Comparison of ENCODE assay signal across 7 cellular contexts in the genomic region with DNA sequence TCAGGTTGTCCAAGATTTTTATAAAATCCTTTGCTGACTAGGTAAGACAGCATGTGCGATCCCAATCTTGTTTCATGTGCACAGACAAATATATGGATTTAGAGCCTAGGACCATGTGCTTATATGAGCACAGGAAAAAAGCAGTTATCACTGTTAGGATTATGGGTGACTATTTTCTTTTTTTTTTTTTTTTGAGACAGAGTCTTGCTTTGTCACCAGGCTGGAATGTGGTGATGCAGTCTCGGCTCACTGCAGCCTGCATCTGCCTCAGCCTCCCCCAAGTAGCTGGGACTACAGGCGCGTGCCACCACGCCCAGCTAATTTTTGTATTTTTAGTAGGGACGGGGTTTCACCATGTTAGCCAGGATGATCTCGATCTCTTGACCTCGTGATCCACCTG. TPM values are rescaled to one million over a fixed set of nuclear protein-coding genes. Genes with fewer than 3 reads are reported as not detected.
DNase-seq lines count a peak whose midpoint lies in the region; TF ChIP-seq lines count a peak whose summit lies in the region.
"Not testable (repeated sequence)": the region's sequence is repeated elsewhere in the genome, so short reads cannot be mapped to it uniquely, and the experiment has no call there.

No MANE protein-coding gene starts in this region.

- not testable (repeated sequence) for H3K27ac ChIP-seq in PC-9; mesendoderm (ENCODE audit: low read depth, low read length)

- H3K4me3 Mint-ChIP-seq in HFFc6 = peak overlapping the region; percentile 23; the same call in 1 of the 2 replicates

- not testable (repeated sequence) for H3K27me3 ChIP-seq in PC-9 (ENCODE audit: insufficient read depth, low read depth); adipocyte (replicated peaks; ENCODE audit: control insufficient read depth, insufficient read depth, low read length); mesendoderm (ENCODE audit: insufficient read depth, low read length, poor library complexity)

- H3K4me1 ChIP-seq in PC-9 (replicated peaks; ENCODE audit: insufficient read depth); mesendoderm (ENCODE audit: control insufficient read depth, low read depth, low read length): not testable (repeated sequence)
- H3K4me1 ChIP-seq in adipocyte (ENCODE audit: control insufficient read depth, insufficient read depth, low read length) = peaks cover 11% of the 10 kb centered on the region

- not testable (repeated sequence) for H4K8ac ChIP-seq in mesendoderm (ENCODE audit: low read depth, low read length)

- DNase-seq in Caki2 (ENCODE audit: low read depth) (peak; percentile 73), HFFc6 (peak; percentile 59), PC-9 (peak; percentile 29 to 38), adipocyte (ENCODE audit: low read depth) (peak; percentile 54), choroid plexus epithelial cell (ENCODE audit: low read depth) (peak; percentile 76), foreskin fibroblast (peak; percentile 62 to 78), mesendoderm (peak; percentile 58)

- H3K18ac ChIP-seq in mesendoderm (ENCODE audit: low read length) = not testable (repeated sequence)

- not testable (repeated sequence) for H3K56ac ChIP-seq in mesendoderm (ENCODE audit: low read length)

- H3K4me3 ChIP-seq in PC-9; adipocyte (ENCODE audit: low read length); choroid plexus epithelial cell (ENCODE audit: low read depth, low read length); foreskin fibroblast (ENCODE audit: low read depth in 1 of 2, low read length in 2 of 2); mesendoderm (ENCODE audit: low read length): not testable (repeated sequence)

- not testable (repeated sequence) for H2AK5ac ChIP-seq in mesendoderm (ENCODE audit: low read length)

- POLR2A ChIA-PET in PC-9 (lab: Charles Lee; ENCODE audit: unreplicated experiment) = interaction anchor here (0.7 kb wide), 1 partner anchor 93 kb away, joined by 3 read pairs; no protein-coding TSS in a partner anchor

- H3K9me3 ChIP-seq in PC-9 (ENCODE audit: insufficient read depth, low read depth); adipocyte (ENCODE audit: control insufficient read depth, low read length): not testable (repeated sequence)

- no CpG with 5 or more reads among the region's 8 CpGs for WGBS in mesendoderm (ENCODE audit: extremely low coverage, insufficient coverage, low lambda C conversion rate)

- not testable (repeated sequence) for H2BK120ac ChIP-seq in mesendoderm (ENCODE audit: low read depth, low read length)

- not testable (repeated sequence) for H3K23ac ChIP-seq in mesendoderm (ENCODE audit: low read length)

- H3K79me2 ChIP-seq in PC-9 (ENCODE audit: low read depth) = peaks cover 63% of the 10 kb centered on the region
- peaks cover 15% of the 10 kb centered on the region for H3K79me2 ChIP-seq in mesendoderm (ENCODE audit: control insufficient read depth, insufficient read depth, low read length)

- H3K4me1 Mint-ChIP-seq in HFFc6 (ENCODE audit: low read depth) = peaks cover 64% of the 10 kb centered on the region

- H4K5ac ChIP-seq in mesendoderm (ENCODE audit: low read length) = not testable (repeated sequence)

- not testable (repeated sequence) for TF ChIP-seq CTCF in HFFc6 (IDR thresholded peaks at IDR 0.05); PC-9 (conservative IDR thresholded peaks at IDR 0.05); choroid plexus epithelial cell (conservative IDR thresholded peaks at IDR 0.05; ENCODE audit: low read depth, low read length); foreskin fibroblast (IDR thresholded peaks at IDR 0.05; ENCODE audit: low read depth, low read length)

- H4K20me1 ChIP-seq in PC-9 (ENCODE audit: insufficient read depth) = not testable (repeated sequence)

- not testable (repeated sequence) for H2BK5ac ChIP-seq in mesendoderm (ENCODE audit: low read length)

- not testable (repeated sequence) for H3F3A ChIP-seq in PC-9 (ENCODE audit: insufficient read depth, low read depth)

- not testable (repeated sequence) for H3K36me3 Mint-ChIP-seq in HFFc6 (ENCODE audit: low read depth)

- not testable (repeated sequence) for H3K4me2 ChIP-seq in PC-9; mesendoderm (ENCODE audit: low read length)

- H3K27me3 Mint-ChIP-seq in HFFc6 (ENCODE audit: insufficient read depth) = not testable (repeated sequence)

- H3K9me2 ChIP-seq in PC-9 (ENCODE audit: insufficient read depth) = not testable (repeated sequence)

- not testable (repeated sequence) for H3K4ac ChIP-seq in mesendoderm (ENCODE audit: low read depth, low read length)

- not testable (repeated sequence) for H3K9me3 Mint-ChIP-seq in HFFc6

- intact Hi-C loops in PC-9 (cut with micrococcal nuclease; ENCODE audit: unreplicated experiment) = loop anchor here (2.0 kb wide), 1 partner anchor 15 kb away; the partner anchor contains the start of gene TBPL1

- H3K79me1 ChIP-seq in mesendoderm (ENCODE audit: low read length) = peaks cover 14% of the 10 kb centered on the region

- in situ Hi-C loops in Caki2 (cut with HindIII; ENCODE audit: low pct_unique_long_range_greater_than_20kb, low sequenced_read_pairs) = not testable (repeated sequence)

- not testable (repeated sequence) for BruUV-seq in PC-9 (replicated peaks; lab: Mats Ljungman, UMichigan)

- H3K9ac ChIP-seq in adipocyte (ENCODE audit: low read length); mesendoderm (ENCODE audit: low read length): not testable (repeated sequence)

- CTCF ChIA-PET in PC-9 (lab: Charles Lee) = not testable (repeated sequence)

- H3K27ac Mint-ChIP-seq in HFFc6 = peak overlapping the region; percentile 35

- H3K36me3 ChIP-seq in PC-9 (ENCODE audit: low read depth); adipocyte (ENCODE audit: control insufficient read depth, insufficient read depth, low read length, severe bottlenecking); mesendoderm (ENCODE audit: control insufficient read depth, insufficient read depth, low read length): not testable (repeated sequence)

- not testable (repeated sequence) for H2BK15ac ChIP-seq in mesendoderm (replicated peaks; ENCODE audit: low read depth)

- not testable (repeated sequence) for H2AFZ ChIP-seq in PC-9

RNA-seq across cellular contexts. Expression of gene TBPL1, which starts 14.8 kb away (rescaled TPM):
- 42.5 and 48.8 TPM in 2 replicates for total RNA-seq in Caki2 (2014; rRNA removed; shearing (Covaris generic); ENCODE audit: low replicate concordance)
- total RNA-seq in HFFc6 (2021; fragmentation: NEBNext Ultra II Directional; extraction: Animal tissue kit (Norgen Biotek cat#: 25700)) = 10 to 100 TPM; 30.7 to 40.6 (median 34.0) TPM
- total RNA-seq in PC-9 (2021) = 11.0 and 21.7 TPM in 2 replicates
- 92.5 TPM for polyA plus RNA-seq in mesendoderm (2013, experiment 1 of 2)
- polyA plus RNA-seq in mesendoderm (2013, experiment 2 of 2) = 90.4 TPM
